36 cellular contexts compared by ENCODE assay signal in the genomic region with DNA sequence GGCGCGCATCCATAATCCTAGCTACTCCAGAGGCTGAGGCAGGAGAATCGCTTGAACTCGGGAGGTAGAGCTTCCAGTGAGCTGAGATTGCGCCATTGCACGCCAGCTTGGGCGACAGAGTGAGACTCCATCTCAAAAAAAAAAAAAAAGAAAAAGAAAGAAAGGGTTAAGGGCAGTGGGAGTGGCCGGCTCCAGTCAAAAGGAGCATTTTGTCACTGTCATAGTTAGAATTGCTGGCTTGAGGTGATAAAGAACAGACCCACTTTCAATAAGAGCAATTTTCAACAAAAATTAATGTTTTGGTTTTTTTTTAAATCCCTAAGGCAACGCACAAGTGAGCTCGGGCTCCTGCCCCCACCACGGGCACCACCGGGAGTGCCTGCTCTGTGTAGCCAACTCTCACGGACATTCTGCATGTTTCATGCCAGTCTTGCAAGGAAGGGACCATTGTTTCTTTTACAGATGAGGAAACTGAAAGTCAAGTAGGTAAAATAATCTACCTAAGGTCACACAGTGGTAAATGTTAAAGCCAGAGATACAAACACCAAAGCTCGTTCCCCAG. TPM values are rescaled to one million over a fixed set of nuclear protein-coding genes. Genes with fewer than 3 reads are reported as not detected.
"Had no signal": no experiment of that assay in that cellular context is flagged by ENCODE, and none has a peak within 500 bp of the region (broad histone marks: within the 10 kb centered on the region; RNA-seq: fewer than 3 reads in every experiment).

No MANE protein-coding gene starts in this region.

- H3K9me3 ChIP-seq: gastrocnemius medialis, heart left ventricle, mucosa of descending colon, prostate gland, right atrium auricular region, suprapubic skin had no signal

- H3K4me3 Mint-ChIP-seq: endodermal cell; memory B cell; natural killer cell treated with Interleukin-12 subunit alpha and Interleukin-12 subunit beta and Interleukin-15 and Interleukin-18, amount 100 ng/mL, for 72 hours; neural crest cell; stimulated activated naive CD8-positive, alpha-beta T cell treated with anti-CD3 and anti-CD28 coated beads, Interleukin-15, amount 100 ng/mL, for 72 hours had no signal

- H3K4me1 ChIP-seq: gastrocnemius medialis, heart left ventricle, parathyroid adenoma, prostate gland, suprapubic skin had no signal

- H3K36me3 ChIP-seq: gastrocnemius medialis, heart left ventricle, prostate gland, right atrium auricular region, suprapubic skin had no signal

- FAIRE-seq: colon, urothelium cell line had no signal

- H3K4me3 ChIP-seq: gastrocnemius medialis, heart left ventricle, hepatocyte, lung, mucosa of descending colon, prostate gland, right atrium auricular region, smooth muscle cell, suprapubic skin had no signal

- H3K79me2 ChIP-seq: hepatocyte, parathyroid adenoma had no signal

- H3K27me3 Mint-ChIP-seq: natural killer cell treated with Interleukin-12 subunit alpha and Interleukin-12 subunit beta and Interleukin-15 and Interleukin-18, amount 100 ng/mL, for 72 hours; stimulated activated naive CD8-positive, alpha-beta T cell treated with anti-CD3 and anti-CD28 coated beads, Interleukin-15, amount 100 ng/mL, for 72 hours had no signal

- H3K36me3 Mint-ChIP-seq: memory B cell; naive B cell; natural killer cell treated with Interleukin-12 subunit alpha and Interleukin-12 subunit beta and Interleukin-15 and Interleukin-18, amount 100 ng/mL, for 72 hours had no signal

- H3K27ac ChIP-seq: epithelial cell of prostate, gastrocnemius medialis, heart left ventricle, hepatocyte, parathyroid adenoma, prostate gland, right atrium auricular region, suprapubic skin had no signal

- H3K9me3 Mint-ChIP-seq: endodermal cell; memory B cell; naive B cell; natural killer cell treated with Interleukin-12 subunit alpha and Interleukin-12 subunit beta and Interleukin-15 and Interleukin-18, amount 100 ng/mL, for 72 hours; neural crest cell; stimulated activated naive CD8-positive, alpha-beta T cell treated with anti-CD3 and anti-CD28 coated beads, Interleukin-15, amount 100 ng/mL, for 72 hours had no signal

- H3K27ac Mint-ChIP-seq: memory B cell; natural killer cell treated with Interleukin-12 subunit alpha and Interleukin-12 subunit beta and Interleukin-15 and Interleukin-18, amount 100 ng/mL, for 72 hours had no signal

- H3K4me1 Mint-ChIP-seq: memory B cell; naive B cell; stimulated activated naive CD8-positive, alpha-beta T cell treated with anti-CD3 and anti-CD28 coated beads, Interleukin-15, amount 100 ng/mL, for 72 hours had no signal

- DNase-seq: cerebellar nuclear complex; effector CD8-positive, alpha-beta T cell; foreskin fibroblast; gastrocnemius medialis; left cardiac atrium; left ventricle myocardium superior; mucosa of descending colon; naive B cell; stimulated activated CD4-positive, alpha-beta T cell treated with anti-CD3 and anti-CD28 coated beads, Interleukin-12 subunit alpha, Interleukin-12 subunit beta, amount 100 ng/mL, for 4 hours; stimulated activated CD4-positive, alpha-beta T cell treated with anti-CD3 and anti-CD28 coated beads, Interleukin-1b, Interleukin-23, amount 100 ng/mL, for 48 hours; stimulated activated CD4-positive, alpha-beta T cell treated with anti-CD3 and anti-CD28 coated beads, Interleukin-4, amount 100 ng/mL, for 1 hour; stimulated activated CD8-positive, alpha-beta memory T cell treated with anti-CD3 and anti-CD28 coated beads, Interleukin-4, amount 100 ng/mL, for 48 hours; stimulated activated naive CD4-positive, alpha-beta T cell; stimulated activated naive CD8-positive, alpha-beta T cell treated with anti-CD3 and anti-CD28 coated beads, Interleukin-15, amount 100 ng/mL, for 72 hours; trophoblast cell had no signal

- H3K27me3 ChIP-seq: gastrocnemius medialis, hepatocyte, right atrium auricular region had no signal

- H3K4me2 ChIP-seq: hepatocyte, smooth muscle cell had no signal

- ATAC-seq: esophagus mucosa; gastrocnemius medialis; heart left ventricle; left cardiac atrium; left ventricle myocardium superior; mucosa of descending colon; natural killer cell treated with Interleukin-12 subunit alpha and Interleukin-12 subunit beta and Interleukin-15 and Interleukin-18, amount 100 ng/mL, for 72 hours; sciatic nerve; stimulated activated naive CD8-positive, alpha-beta T cell treated with anti-CD3 and anti-CD28 coated beads, Interleukin-15, amount 100 ng/mL, for 72 hours had no signal

- H3K9ac ChIP-seq: parathyroid adenoma had no signal

- H2AFZ ChIP-seq: hepatocyte, parathyroid adenoma had no signal

RNA-seq across cellular contexts. Expression of a gene that starts 8.5 kb away (rescaled TPM):
- total RNA-seq: endodermal cell; esophagus mucosa; gastrocnemius medialis; glomerular endothelial cell; heart left ventricle; hepatocyte; kidney epithelial cell; left ventricle myocardium superior; natural killer cell treated with Interleukin-12 subunit alpha and Interleukin-12 subunit beta and Interleukin-15 and Interleukin-18, amount 100 ng/mL, for 72 hours; neural crest cell; osteoblast; right atrium auricular region; sciatic nerve; smooth muscle cell; suprapubic skin had no signal
- polyA plus RNA-seq: heart left ventricle, hepatocyte, lung, smooth muscle cell, thymus had no signal

RNA-seq across cellular contexts. Expression of a gene that starts 59.8 kb away (rescaled TPM):
- total RNA-seq: endodermal cell; natural killer cell treated with Interleukin-12 subunit alpha and Interleukin-12 subunit beta and Interleukin-15 and Interleukin-18, amount 100 ng/mL, for 72 hours; osteoblast had no signal
